In genomic region chr4:30721353-30722091, GRCh38 we compare ENCODE assay signal across 8 cellular contexts. TPM values are rescaled to one million over a fixed set of nuclear protein-coding genes. Genes with fewer than 3 reads are reported as not detected.
DNase-seq lines count a peak whose midpoint lies in the region; ATAC-seq and TF ChIP-seq lines count a peak whose summit lies in the region.

No MANE protein-coding gene starts in this region.

- peaks cover 25% of the 10 kb centered on the region for H3K27me3 Mint-ChIP-seq in glutamatergic neuron (ENCODE audit: unreplicated experiment)
- H3K27me3 Mint-ChIP-seq in osteocyte (ENCODE audit: unreplicated experiment) = no peaks in the 10 kb centered on the region

- H3K9me3 Mint-ChIP-seq in glutamatergic neuron (ENCODE audit: unreplicated experiment) = peaks cover 18% of the 10 kb centered on the region
- no peaks in the 10 kb centered on the region for H3K9me3 Mint-ChIP-seq in osteocyte (ENCODE audit: unreplicated experiment)

- H3K36me3 Mint-ChIP-seq in glutamatergic neuron (ENCODE audit: unreplicated experiment) = no peaks in the 10 kb centered on the region
- peaks cover 19% of the 10 kb centered on the region for H3K36me3 Mint-ChIP-seq in osteocyte (ENCODE audit: unreplicated experiment)

- peak overlapping the region; percentile 84 for H3K4me3 Mint-ChIP-seq in glutamatergic neuron (ENCODE audit: unreplicated experiment)
- H3K4me3 Mint-ChIP-seq in osteocyte (ENCODE audit: unreplicated experiment) = peak overlapping the region; percentile 100

- no peak overlapping the region for H3K27ac Mint-ChIP-seq in glutamatergic neuron (ENCODE audit: unreplicated experiment)
- peak overlapping the region; percentile 86 for H3K27ac Mint-ChIP-seq in osteocyte (ENCODE audit: unreplicated experiment)

- DNase-seq in DMS 273 (lab: John Stamatoyannopoulos, UW; ENCODE audit: unreplicated experiment) (peak; percentile 47), DMS 273 treated with DMSO at 0.1 percent for 48 hours (lab: John Stamatoyannopoulos, UW) (no peak), glutamatergic neuron (peak; percentile 78), osteocyte (ENCODE audit: extremely low spot score, unreplicated experiment) (peak; percentile 89), GM19240 (ENCODE audit: insufficient read length, low spot score) (no peak)
- no peak for DNase-seq in stimulated activated CD4-positive, alpha-beta T cell treated with anti-CD3 and anti-CD28 coated beads, Interleukin-12 subunit alpha, Interleukin-12 subunit beta, amount 100 ng/mL, for 4 hours

- TF ChIP-seq CTCF in glutamatergic neuron (IDR thresholded peaks at IDR 0.05; ENCODE audit: partially characterized antibody, unreplicated experiment) (peak; percentile 50), osteocyte (IDR thresholded peaks at IDR 0.05) (peak; percentile 62)

- ATAC-seq in SK-N-SH treated with all-trans-retinoic acid at 6 μM for 48 hours (0 out of 3 replicates have a peak, but pooled peaks have one; percentile 4), HG02884 (IDR thresholded peaks at IDR 0.05; ENCODE audit: unreplicated experiment) (no peak)

- peaks cover 12% of the 10 kb centered on the region for H3K4me1 Mint-ChIP-seq in glutamatergic neuron (ENCODE audit: low read depth, unreplicated experiment)
- peaks cover 19% of the 10 kb centered on the region for H3K4me1 Mint-ChIP-seq in osteocyte (ENCODE audit: unreplicated experiment)

TF ChIP-seq in SK-N-SH treated with all-trans-retinoic acid at 6 μM for 48 hours, 23 proteins besides CTCF, POLR2A, EP300 and RAD21:
- TF ChIP-seq ESRRG (CRISPR knock-in tag; IDR thresholded peaks at IDR 0.05) (no peak), RARB (CRISPR knock-in tag; IDR thresholded peaks at IDR 0.05) (no peak), ZNF70 (CRISPR knock-in tag; IDR thresholded peaks at IDR 0.05) (no peak), POU6F1 (CRISPR knock-in tag; IDR thresholded peaks at IDR 0.05; ENCODE audit: borderline replicate concordance, low read depth) (no peak), CSDC2 (CRISPR knock-in tag; IDR thresholded peaks at IDR 0.05) (no peak), ZC3H10 (CRISPR knock-in tag; IDR thresholded peaks at IDR 0.05) (no peak), TCF4 (CRISPR knock-in tag; IDR thresholded peaks at IDR 0.05; ENCODE audit: borderline replicate concordance) (no peak), PPARA (CRISPR knock-in tag; IDR thresholded peaks at IDR 0.05; ENCODE audit: borderline replicate concordance) (no peak), CREB5 (CRISPR knock-in tag; IDR thresholded peaks at IDR 0.05; ENCODE audit: low read depth) (no peak), ZNF565 (CRISPR knock-in tag; conservative IDR thresholded peaks at IDR 0.05; ENCODE audit: low read depth) (no peak), TSHZ2 (CRISPR knock-in tag; IDR thresholded peaks at IDR 0.05) (no peak), ARNTL (CRISPR knock-in tag; IDR thresholded peaks at IDR 0.05; ENCODE audit: borderline replicate concordance, low read depth) (no peak), ZFP3 (CRISPR knock-in tag; IDR thresholded peaks at IDR 0.05) (no peak), BACH2 (CRISPR knock-in tag; IDR thresholded peaks at IDR 0.05; ENCODE audit: borderline replicate concordance) (no peak), CSRNP3 (CRISPR knock-in tag; IDR thresholded peaks at IDR 0.05) (no peak), OSR1 (CRISPR knock-in tag; IDR thresholded peaks at IDR 0.05) (no peak)

RNA-seq across cellular contexts. Expression of gene PCDH7, which starts 1.4 kb away (rescaled TPM):
- total RNA-seq in glutamatergic neuron (ENCODE audit: unreplicated experiment) (2.8 TPM), osteocyte (139 and 147 TPM in 2 replicates)

Comparison
In these comparisons a context has a peak if more than half of its experiments do, and no peak if none do; other contexts are left out.
1. DNase-seq: peak in DMS 273 (single experiment), glutamatergic neuron (single experiment) and osteocyte (single experiment); none in DMS 273 treated with DMSO at 0.1 percent for 48 hours (single experiment), GM19240 (single experiment) and stimulated activated CD4-positive, alpha-beta T cell treated with anti-CD3 and anti-CD28 coated beads, Interleukin-12 subunit alpha, Interleukin-12 subunit beta, amount 100 ng/mL, for 4 hours (single experiment).
2. RNA of gene PCDH7, which starts 1.4 kb away (total RNA-seq): 139 to 147 TPM in osteocyte; 2.8 TPM in glutamatergic neuron (single experiment); every median in the first group is over 10 times any median in the second.